ENCODE assay signal across 1 cellular context in the genomic region with DNA sequence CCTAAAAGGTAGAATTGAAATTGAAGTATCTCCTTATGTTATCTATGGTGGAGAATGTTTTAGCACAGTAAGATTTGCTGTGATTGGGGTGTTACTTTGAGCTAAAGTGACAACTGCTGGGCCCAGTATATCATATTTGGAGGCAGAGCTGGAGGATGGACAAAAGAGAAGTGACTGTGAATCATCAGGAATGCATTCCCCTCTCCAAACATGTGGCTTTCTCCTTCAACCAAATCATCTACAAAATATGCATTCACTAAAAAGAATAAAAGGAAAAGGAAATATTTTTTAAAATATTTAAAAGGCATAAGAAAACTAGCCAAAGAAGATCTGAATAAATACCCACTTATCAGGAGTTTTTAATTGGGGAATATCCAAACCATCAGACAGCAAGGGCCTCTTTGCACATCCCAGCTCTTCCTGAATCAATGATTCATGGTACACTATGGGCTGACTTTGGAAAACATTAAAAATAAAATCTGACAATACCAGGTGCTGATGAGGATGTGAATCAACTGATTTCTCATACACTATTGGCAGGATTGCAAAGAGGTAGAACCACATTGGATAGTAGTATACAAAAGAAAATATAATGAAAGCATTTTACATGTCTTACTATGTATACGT.
TF ChIP-seq lines count a peak whose summit lies in the region.

No MANE protein-coding gene starts in this region.

TF ChIP-seq in endothelial cell of umbilical vein, 7 proteins besides CTCF, POLR2A, EP300 and RAD21:
- TF ChIP-seq MYC (IDR thresholded peaks at IDR 0.05; ENCODE audit: low read depth, low read length) (no peak), EZH2 (IDR thresholded peaks at IDR 0.05; ENCODE audit: borderline replicate concordance, low read depth, low read length, severe bottlenecking) (no peak), FOS (IDR thresholded peaks at IDR 0.05; ENCODE audit: borderline replicate concordance, insufficient read depth, low read length) (peak; percentile 49), GATA2 (IDR thresholded peaks at IDR 0.05; ENCODE audit: insufficient read depth, insufficient read length, low read depth, low read length) (no peak)
